Comparison of ENCODE assay signal across 8 cellular contexts in genomic region chr5:140111859-140112551, GRCh38. TPM values are rescaled to one million over a fixed set of nuclear protein-coding genes. Genes with fewer than 3 reads are reported as not detected.
DNase-seq lines count a peak whose midpoint lies in the region; ATAC-seq, FAIRE-seq and TF ChIP-seq lines count a peak whose summit lies in the region.

No MANE protein-coding gene starts in this region.

- DNase-seq in HepG2 (ENCODE audit: low spot score) (no peak), right lobe of liver (no peak), vagina (ENCODE audit: extremely low spot score in 2 of 2) (no peak), inferior parietal cortex (ENCODE audit: extremely low spot score) (no peak)
- no peak for DNase-seq in activated T-helper 1 cell treated with anti-CD3 and anti-CD28 coated beads, Interleukin-12 subunit alpha, Interleukin-12 subunit beta, Interleukin-2, Interleukin-4 antibody, amounts not matched to agents 30 ng/mL and 10 ng/mL and 1 ng/mL, durations not matched to agents 14 hours and 24 hours and 36 hours (ENCODE audit: low spot score)

- H3K4me2 ChIP-seq in HepG2 (ENCODE audit: low read depth, low read length): peak overlapping the region; percentile 98

- peaks cover 40% of the 10 kb centered on the region for H3K27me3 Mint-ChIP-seq in activated T-helper 1 cell treated with anti-CD3 and anti-CD28 coated beads, Interleukin-12 subunit alpha, Interleukin-12 subunit beta, Interleukin-2, Interleukin-4 antibody, amounts not matched to agents 30 ng/mL and 10 ng/mL and 1 ng/mL, durations not matched to agents 14 hours and 24 hours and 36 hours (ENCODE audit: insufficient read depth)

- TF ChIP-seq RAD21 in HepG2 (CRISPR knock-in tag; IDR thresholded peaks at IDR 0.05): no peak

- intact Hi-C loops in HepG2 (cut with micrococcal nuclease; ENCODE audit: unreplicated experiment) (loop anchor here (5.0 kb wide), 1 partner anchor 35 kb away; no protein-coding TSS in a partner anchor), right lobe of liver (cut with DNase I) (no loop called here), vagina (cut with DNase I) (no loop called here)
- intact Hi-C loops in activated T-helper 1 cell treated with anti-CD3 and anti-CD28 coated beads, Interleukin-12 subunit alpha, Interleukin-12 subunit beta, Interleukin-2, Interleukin-4 antibody, amounts not matched to agents 30 ng/mL and 10 ng/mL and 1 ng/mL, durations not matched to agents 14 hours and 24 hours and 36 hours (cut with micrococcal nuclease): loop anchor here (5.0 to 10.0 kb wide), 3 partner anchors 325 to 1213 kb away; partner anchors contain the start of genes CD14, TAF7 and TMCO6

- WGBS in HepG2 (ENCODE audit: low lambda C conversion rate): 70% methylated on average over 8 of the region's 8 CpGs
- 63% methylated on average over 6 of the region's 8 CpGs for WGBS in right lobe of liver (ENCODE audit: insufficient coverage, low coverage, low lambda C conversion rate, missing lambda C conversion rate)

- no peak for FAIRE-seq in HepG2 (lab: Jason Lieb, UNC)

- H3K27me3 ChIP-seq in HepG2 (ENCODE audit: control insufficient read depth in 1 of 2, insufficient read depth in 2 of 2, low read length in 2 of 2) (no peaks in the 10 kb centered on the region; a peak in 1 of 5 replicates), right lobe of liver (no peaks in the 10 kb centered on the region), muscle layer of colon (ENCODE audit: control insufficient read depth in 1 of 2, insufficient read depth in 2 of 2, low read length in 2 of 2) (no peaks in the 10 kb centered on the region), vagina (no peaks in the 10 kb centered on the region)

- ATAC-seq in HepG2 (no peak), right lobe of liver (no peak), HG03097 (IDR thresholded peaks at IDR 0.05; ENCODE audit: low FRiP score, unreplicated experiment) (no peak), GM21526 (IDR thresholded peaks at IDR 0.05; ENCODE audit: low FRiP score, unreplicated experiment) (no peak)

- H2AFZ ChIP-seq in HepG2 (ENCODE audit: low read length): no peak overlapping the region

- peaks cover 73% of the 10 kb centered on the region for H3K79me2 ChIP-seq in HepG2 (ENCODE audit: insufficient read depth, low read length)

- no peaks in the 10 kb centered on the region for H3K9me3 Mint-ChIP-seq in activated T-helper 1 cell treated with anti-CD3 and anti-CD28 coated beads, Interleukin-12 subunit alpha, Interleukin-12 subunit beta, Interleukin-2, Interleukin-4 antibody, amounts not matched to agents 30 ng/mL and 10 ng/mL and 1 ng/mL, durations not matched to agents 14 hours and 24 hours and 36 hours

- H3K4me3 Mint-ChIP-seq in activated T-helper 1 cell treated with anti-CD3 and anti-CD28 coated beads, Interleukin-12 subunit alpha, Interleukin-12 subunit beta, Interleukin-2, Interleukin-4 antibody, amounts not matched to agents 30 ng/mL and 10 ng/mL and 1 ng/mL, durations not matched to agents 14 hours and 24 hours and 36 hours: peak overlapping the region; percentile 94

- H3K9ac ChIP-seq in HepG2 (ENCODE audit: insufficient read depth, low read depth, low read length) (no peak overlapping the region), muscle layer of colon (ENCODE audit: low read length) (no peak overlapping the region)

- TF ChIP-seq POLR2A in HepG2 (IDR thresholded peaks at IDR 0.05; ENCODE audit: insufficient read depth in 1 of 2, low read depth in 2 of 2, low read length in 2 of 2): no peak
- TF ChIP-seq POLR2A in right lobe of liver (IDR thresholded peaks at IDR 0.05): no peak
- no peak for TF ChIP-seq POLR2A in vagina (IDR thresholded peaks at IDR 0.05)

- in situ Hi-C loops in HepG2 (cut with HindIII; ENCODE audit: extremely low pct_ligation_motif_present, low pct_unique_long_range_greater_than_20kb): no loop called here

- TF ChIP-seq CTCF in HepG2 (CRISPR knock-in tag; IDR thresholded peaks at IDR 0.05) (no peak), right lobe of liver (IDR thresholded peaks at IDR 0.05) (no peak), vagina (IDR thresholded peaks at IDR 0.05) (no peak)

- H3K36me3 Mint-ChIP-seq in activated T-helper 1 cell treated with anti-CD3 and anti-CD28 coated beads, Interleukin-12 subunit alpha, Interleukin-12 subunit beta, Interleukin-2, Interleukin-4 antibody, amounts not matched to agents 30 ng/mL and 10 ng/mL and 1 ng/mL, durations not matched to agents 14 hours and 24 hours and 36 hours (ENCODE audit: low read depth): peaks cover 6% of the 10 kb centered on the region

- CTCF ChIA-PET in HepG2 (lab: Yijun Ruan, JAX; ENCODE audit: low intra/inter-chr PET ratio, low total read pairs): no interaction called here

- TF ChIP-seq EP300 in HepG2 (IDR thresholded peaks at IDR 0.05; ENCODE audit: low read depth in 2 of 2, low read length in 2 of 2) (no peak), HepG2 (CRISPR knock-in tag; IDR thresholded peaks at IDR 0.05; ENCODE audit: borderline replicate concordance) (no peak)

- peaks cover 57% of the 10 kb centered on the region for H3K4me1 ChIP-seq in HepG2 (ENCODE audit: insufficient read depth, low read length)
- H3K4me1 ChIP-seq in right lobe of liver: peaks cover 0 to 31% (median 9%) of the 10 kb centered on the region in 4 donors
- H3K4me1 ChIP-seq in muscle layer of colon (ENCODE audit: insufficient read depth, low read length): peaks cover 47% of the 10 kb centered on the region
- peaks cover 70% of the 10 kb centered on the region for H3K4me1 ChIP-seq in vagina

- H3K36me3 ChIP-seq in HepG2 (replicated peaks in 1 of 2; ENCODE audit: control insufficient read depth in 1 of 2, insufficient read depth in 2 of 2, low read length in 2 of 2): no peaks in the 10 kb centered on the region
- no peaks in the 10 kb centered on the region for H3K36me3 ChIP-seq in right lobe of liver
- no peaks in the 10 kb centered on the region for H3K36me3 ChIP-seq in muscle layer of colon (ENCODE audit: insufficient read depth, low read length)
- H3K36me3 ChIP-seq in vagina: no peaks in the 10 kb centered on the region

- no TSS peak for BruUV-seq in HepG2 (replicated peaks; lab: Mats Ljungman, UMichigan)

- H3K4me1 Mint-ChIP-seq in activated T-helper 1 cell treated with anti-CD3 and anti-CD28 coated beads, Interleukin-12 subunit alpha, Interleukin-12 subunit beta, Interleukin-2, Interleukin-4 antibody, amounts not matched to agents 30 ng/mL and 10 ng/mL and 1 ng/mL, durations not matched to agents 14 hours and 24 hours and 36 hours (ENCODE audit: low read depth): peaks cover 53% of the 10 kb centered on the region

- H3K27ac Mint-ChIP-seq in activated T-helper 1 cell treated with anti-CD3 and anti-CD28 coated beads, Interleukin-12 subunit alpha, Interleukin-12 subunit beta, Interleukin-2, Interleukin-4 antibody, amounts not matched to agents 30 ng/mL and 10 ng/mL and 1 ng/mL, durations not matched to agents 14 hours and 24 hours and 36 hours: peak overlapping the region; percentile 44

- no peaks in the 10 kb centered on the region for H3K9me3 ChIP-seq in HepG2 (ENCODE audit: low read length)
- H3K9me3 ChIP-seq in right lobe of liver: no peaks in the 10 kb centered on the region
- H3K9me3 ChIP-seq in muscle layer of colon (ENCODE audit: low read length): no peaks in the 10 kb centered on the region
- no peaks in the 10 kb centered on the region for H3K9me3 ChIP-seq in vagina

- POLR2A ChIA-PET in HepG2 (lab: Yijun Ruan, JAX): interaction anchor here (0.8 kb wide), 1 partner anchor 10 kb away, joined by 5 read pairs; no protein-coding TSS in a partner anchor

- H3K27ac ChIP-seq in HepG2 (ENCODE audit: extremely low read length, insufficient read depth, low read length): no peak overlapping the region
- H3K27ac ChIP-seq in right lobe of liver: peak overlapping the region in 1 of 3 donors; percentile 81
- peak overlapping the region; percentile 14 for H3K27ac ChIP-seq in muscle layer of colon (ENCODE audit: low read depth, low read length)
- peak overlapping the region; percentile 95 for H3K27ac ChIP-seq in vagina

- H3K4me3 ChIP-seq in HepG2 (replicated peaks in 1 of 3; ENCODE audit: insufficient read depth in 1 of 3, low read depth in 2 of 3, low read length in 3 of 3) (0 out of 6 replicates have a peak overlapping the region, but pooled peaks of 1 of the 3 experiments have one; percentile 92), right lobe of liver (no peak overlapping the region), muscle layer of colon (ENCODE audit: low read depth in 1 of 2, low read length in 2 of 2) (no peak overlapping the region), vagina (no peak overlapping the region)

- peaks cover 20% of the 10 kb centered on the region for H4K20me1 ChIP-seq in HepG2 (ENCODE audit: insufficient read depth, low read length)

RNA-seq across cellular contexts. Expression of gene PURA, which starts 1.9 kb away (rescaled TPM):
- total RNA-seq in HepG2 (2016; rRNA removed; fragmentation: Illumina TruSeq; extraction: Trizol): 5.0 and 6.8 TPM in 2 replicates
- 0.30 and 0.97 TPM in 2 replicates for total RNA-seq in HepG2 (2016; cell fraction: cytosol; rRNA removed; fragmentation: Illumina TruSeq; extraction: Trizol; ENCODE audit: low read depth)
- total RNA-seq in HepG2 (2016; cell fraction: insoluble cytoplasmic fraction; rRNA removed; fragmentation: Illumina TruSeq; extraction: Trizol): 4.7 and 5.6 TPM in 2 replicates
- total RNA-seq in HepG2 (2016; cell fraction: membrane; rRNA removed; fragmentation: Illumina TruSeq; extraction: Trizol): 2.4 and 2.5 TPM in 2 replicates
- total RNA-seq in HepG2 (2016; cell fraction: nucleus; rRNA removed; fragmentation: Illumina TruSeq; extraction: Trizol): 12.4 and 12.9 TPM in 2 replicates
- polyA plus RNA-seq in HepG2 (2011; rRNA removed): 1.9 and 2.0 TPM in 2 replicates
- polyA plus RNA-seq in HepG2 (2011; cell fraction: cytosol; rRNA removed): 1.0 and 1.4 TPM in 2 replicates
- polyA plus RNA-seq in HepG2 (2011; cell fraction: nucleus; rRNA removed): 2.3 and 2.9 TPM in 2 replicates
- polyA plus RNA-seq in HepG2 (2012): 4.9 and 5.4 TPM in 2 replicates
- polyA plus RNA-seq in HepG2 (2016; cell fraction: cytosol; fragmentation: Illumina TruSeq; extraction: Trizol; ENCODE audit: low read depth): 0.85 and 1.1 TPM in 2 replicates
- 5.5 and 6.1 TPM in 2 replicates for polyA plus RNA-seq in HepG2 (2016; cell fraction: insoluble cytoplasmic fraction; fragmentation: Illumina TruSeq; extraction: Trizol; ENCODE audit: low read depth)
- polyA plus RNA-seq in HepG2 (2016; cell fraction: membrane; fragmentation: Illumina TruSeq; extraction: Trizol; ENCODE audit: low read depth): 1.4 and 1.9 TPM in 2 replicates
- polyA plus RNA-seq in HepG2 (2016; cell fraction: nucleus; fragmentation: Illumina TruSeq; extraction: Trizol; ENCODE audit: insufficient read depth, low read depth): 6.2 and 7.4 TPM in 2 replicates
- polyA minus RNA-seq in HepG2 (2011; rRNA and poly(A)+ RNA removed; ENCODE audit: low replicate concordance): 2.9 and 3.8 TPM in 2 replicates
- 5.7 and 6.0 TPM in 2 replicates for polyA minus RNA-seq in HepG2 (2011; cell fraction: cytosol; rRNA and poly(A)+ RNA removed)
- 26.4 and 31.0 TPM in 2 replicates for polyA minus RNA-seq in HepG2 (2011; cell fraction: nucleus; rRNA and poly(A)+ RNA removed)
- total RNA-seq in right lobe of liver: 10 to 100 TPM in 4 of 6 experiments, 1 to 10 TPM in 2; 8.7 to 14.1 (median 12.1) TPM
- total RNA-seq in activated T-helper 1 cell treated with anti-CD3 and anti-CD28 coated beads, Interleukin-12 subunit alpha, Interleukin-12 subunit beta, Interleukin-2, Interleukin-4 antibody, amounts not matched to agents 30 ng/mL and 10 ng/mL and 1 ng/mL, durations not matched to agents 14 hours and 24 hours and 36 hours: 10.6 and 12.2 TPM in 2 replicates
- total RNA-seq in vagina: 29.7 TPM

RNA-seq across cellular contexts. Expression of gene IGIP, which starts 13.7 kb away (rescaled TPM):
- total RNA-seq in HepG2 (2016; rRNA removed; fragmentation: Illumina TruSeq; extraction: Trizol) (2.1 and 2.4 TPM in 2 replicates), right lobe of liver (1 to 10 TPM; 4.4 to 7.1 (median 6.5) TPM), vagina (16.7 TPM)
- 0.09 and 0.10 TPM in 2 replicates for total RNA-seq in HepG2 (2016; cell fraction: cytosol; rRNA removed; fragmentation: Illumina TruSeq; extraction: Trizol; ENCODE audit: low read depth)
- total RNA-seq in HepG2 (2016; cell fraction: insoluble cytoplasmic fraction; rRNA removed; fragmentation: Illumina TruSeq; extraction: Trizol): 1.8 and 2.2 TPM in 2 replicates
- 0.34 and 0.59 TPM in 2 replicates for total RNA-seq in HepG2 (2016; cell fraction: membrane; rRNA removed; fragmentation: Illumina TruSeq; extraction: Trizol)
- 8.3 and 8.9 TPM in 2 replicates for total RNA-seq in HepG2 (2016; cell fraction: nucleus; rRNA removed; fragmentation: Illumina TruSeq; extraction: Trizol)
- 1.4 and 1.7 TPM in 2 replicates for polyA plus RNA-seq in HepG2 (2011; rRNA removed)
- polyA plus RNA-seq in HepG2 (2011; cell fraction: cytosol; rRNA removed): 0.51 and 0.97 TPM in 2 replicates
- polyA plus RNA-seq in HepG2 (2011; cell fraction: nucleus; rRNA removed): 3.2 and 4.1 TPM in 2 replicates
- 3.6 TPM in 2 replicates for polyA plus RNA-seq in HepG2 (2012)
- polyA plus RNA-seq in HepG2 (2016; cell fraction: cytosol; fragmentation: Illumina TruSeq; extraction: Trizol; ENCODE audit: low read depth): 0.14 TPM in 1 of 2 replicates, not detected in the other
- polyA plus RNA-seq in HepG2 (2016; cell fraction: insoluble cytoplasmic fraction; fragmentation: Illumina TruSeq; extraction: Trizol; ENCODE audit: low read depth): 1.4 and 1.5 TPM in 2 replicates
- 0.10 and 0.17 TPM in 2 replicates for polyA plus RNA-seq in HepG2 (2016; cell fraction: membrane; fragmentation: Illumina TruSeq; extraction: Trizol; ENCODE audit: low read depth)
- polyA plus RNA-seq in HepG2 (2016; cell fraction: nucleus; fragmentation: Illumina TruSeq; extraction: Trizol; ENCODE audit: insufficient read depth, low read depth): 4.7 and 5.2 TPM in 2 replicates
- polyA minus RNA-seq in HepG2 (2011; rRNA and poly(A)+ RNA removed; ENCODE audit: low replicate concordance): 1.4 and 1.8 TPM in 2 replicates
- polyA minus RNA-seq in HepG2 (2011; cell fraction: cytosol; rRNA and poly(A)+ RNA removed): 1.4 and 1.7 TPM in 2 replicates
- polyA minus RNA-seq in HepG2 (2011; cell fraction: nucleus; rRNA and poly(A)+ RNA removed): 11.8 and 12.3 TPM in 2 replicates
- 2.5 and 3.5 TPM in 2 replicates for total RNA-seq in activated T-helper 1 cell treated with anti-CD3 and anti-CD28 coated beads, Interleukin-12 subunit alpha, Interleukin-12 subunit beta, Interleukin-2, Interleukin-4 antibody, amounts not matched to agents 30 ng/mL and 10 ng/mL and 1 ng/mL, durations not matched to agents 14 hours and 24 hours and 36 hours

Comparison
In these comparisons a context has a peak if more than half of its experiments do, and no peak if none do; other contexts are left out.
1. intact Hi-C loops: an anchor here in HepG2 (5.0 kb wide) and activated T-helper 1 cell treated with anti-CD3 and anti-CD28 coated beads, Interleukin-12 subunit alpha, Interleukin-12 subunit beta, Interleukin-2, Interleukin-4 antibody, amounts not matched to agents 30 ng/mL and 10 ng/mL and 1 ng/mL, durations not matched to agents 14 hours and 24 hours and 36 hours (5.0 to 10.0 kb wide); none called in right lobe of liver and vagina.